Comparison of ENCODE assay signal across 8 cellular contexts in the genomic region with DNA sequence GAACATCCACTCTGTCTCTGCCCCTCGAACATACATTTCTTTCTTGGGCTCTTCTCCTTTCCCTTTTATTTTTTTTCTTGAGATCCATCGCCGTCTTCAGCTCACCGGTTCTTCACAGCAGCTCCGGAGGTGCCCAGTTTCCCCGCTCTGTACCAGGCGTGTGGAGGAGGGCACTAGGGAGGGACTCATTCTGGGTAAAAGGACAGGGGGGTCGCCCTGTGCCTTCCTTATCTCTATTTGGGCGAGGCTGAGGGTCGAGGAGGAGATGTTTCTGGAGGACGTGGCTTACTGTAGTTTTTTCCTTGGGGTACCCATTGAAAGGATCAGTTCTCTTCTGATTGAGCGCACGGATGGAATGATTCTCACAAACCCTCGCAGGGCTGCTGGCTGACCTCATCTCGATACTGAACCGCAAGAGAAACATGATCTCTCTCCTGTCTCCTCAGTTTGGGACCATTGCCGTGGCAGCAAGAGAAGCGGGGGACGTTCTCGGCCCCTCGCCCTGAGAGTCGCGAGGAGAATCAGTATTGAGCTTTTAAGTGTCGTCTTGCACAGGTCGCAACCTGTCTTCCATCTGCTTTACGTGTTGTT. TPM values are rescaled to one million over a fixed set of nuclear protein-coding genes. Genes with fewer than 3 reads are reported as not detected.
A peak's percentile ranks its signal among the peaks of the same experiment; 100 is the strongest.
DNase-seq lines count a peak whose midpoint lies in the region; ATAC-seq and TF ChIP-seq lines count a peak whose summit lies in the region.

No MANE protein-coding gene starts in this region.

- H3K27me3 ChIP-seq in lower lobe of right lung (ENCODE audit: low read depth), result no peaks in the 10 kb centered on the region

- H3K27me3 Mint-ChIP-seq in HFFc6 (ENCODE audit: insufficient read depth), result peaks cover 7% of the 10 kb centered on the region

- H3K27ac ChIP-seq in cingulate gyrus (ENCODE audit: low read depth, low read length), result peak overlapping the region; percentile 73
- peak overlapping the region; percentile 78 for H3K27ac ChIP-seq in lower lobe of right lung
- peak overlapping the region; percentile 53 for H3K27ac ChIP-seq in temporal lobe (ENCODE audit: low read depth, low read length)

- no peaks in the 10 kb centered on the region for H3K9me3 ChIP-seq in lower lobe of right lung

- no peaks in the 10 kb centered on the region for H3K9me3 Mint-ChIP-seq in HFFc6

- H3K36me3 Mint-ChIP-seq in HFFc6 (ENCODE audit: low read depth), result no peaks in the 10 kb centered on the region

- peak overlapping the region; percentile 92 for H3K4me3 ChIP-seq in lower lobe of right lung

- no peaks in the 10 kb centered on the region for H3K36me3 ChIP-seq in lower lobe of right lung

- no peak for TF ChIP-seq CTCF in HFFc6 (IDR thresholded peaks at IDR 0.05)
- TF ChIP-seq CTCF in lower lobe of right lung (IDR thresholded peaks at IDR 0.05), result no peak

- ATAC-seq in lower lobe of right lung (peak; percentile 2 to 27), GM18858 (IDR thresholded peaks at IDR 0.05; ENCODE audit: unreplicated experiment) (no peak)

- peaks cover 30% of the 10 kb centered on the region for H3K4me1 Mint-ChIP-seq in HFFc6 (ENCODE audit: low read depth)

- H3K4me1 ChIP-seq in lower lobe of right lung, result peaks cover 34% of the 10 kb centered on the region

- intact Hi-C loops in lower lobe of right lung (cut with DNase I), result no loop called here

- H3K27ac Mint-ChIP-seq in HFFc6, result peak overlapping the region; percentile 94

- peak overlapping the region; percentile 97 for H3K4me3 Mint-ChIP-seq in HFFc6

- DNase-seq in NCI-H2171 (lab: John Stamatoyannopoulos, UW), result peak; percentile 53
- no peak for DNase-seq in NCI-H2171 treated with DMSO at 0.1 percent for 48 hours (lab: John Stamatoyannopoulos, UW)
- peak; percentile 46 for DNase-seq in HFFc6
- DNase-seq in RPMI8226, result peak; percentile 3
- no peak for DNase-seq in lower lobe of right lung

RNA-seq across cellular contexts. Expression of a gene that starts 0.4 kb away (rescaled TPM):
- 10 to 100 TPM in 3 of 6 experiments, 1 to 10 TPM in 3; 9.8 to 12.1 (median 10.1) TPM for total RNA-seq in HFFc6 (2021; fragmentation: NEBNext Ultra II Directional; extraction: Animal tissue kit (Norgen Biotek cat#: 25700))
- total RNA-seq in lower lobe of right lung (7.9 TPM), temporal lobe (14.0 TPM)

RNA-seq across cellular contexts. Expression of a gene that starts 0.9 kb away (rescaled TPM):
- 10 to 100 TPM; 13.3 to 17.7 (median 14.4) TPM for total RNA-seq in HFFc6 (2021; fragmentation: NEBNext Ultra II Directional; extraction: Animal tissue kit (Norgen Biotek cat#: 25700))
- total RNA-seq in lower lobe of right lung (45.5 TPM), temporal lobe (22.4 TPM)

Comparison
In these comparisons a context has a peak if more than half of its experiments do, and no peak if none do; other contexts are left out.
1. DNase-seq: peak in NCI-H2171 (single experiment), HFFc6 (single experiment) and RPMI8226 (single experiment); none in NCI-H2171 treated with DMSO at 0.1 percent for 48 hours (single experiment) and lower lobe of right lung (single experiment).
2. Peak in every context shown above with its lines, with median percentiles within 50 percentile points of each other: H3K27ac ChIP-seq.